Comparison of ENCODE assay signal across 26 cellular contexts in genomic region chr3:47340866-47341265, GRCh38.
"Had no signal": no experiment of that assay in that cellular context is flagged by ENCODE, and none has a peak within 500 bp of the region (broad histone marks: within the 10 kb centered on the region; RNA-seq: fewer than 3 reads in every experiment).

No MANE protein-coding gene starts in this region.

- H3K9me3 ChIP-seq: colonic mucosa, esophagus muscularis mucosa, esophagus squamous epithelium, gastrocnemius medialis, gastroesophageal sphincter, heart left ventricle, heart right ventricle had no signal

- H3K27me3 ChIP-seq: colonic mucosa, dorsolateral prefrontal cortex, esophagus muscularis mucosa, esophagus squamous epithelium, foreskin keratinocyte, gastrocnemius medialis, gastroesophageal sphincter, heart left ventricle, heart right ventricle, hepatocyte had no signal

- H3K27me3 Mint-ChIP-seq: dendritic cell treated with granulocyte-macrophage colony-stimulating factor and Interleukin-4, amounts not matched to agents 40 ng/mL and 50 ng/mL, for 4 days; effector memory CD8-positive, alpha-beta T cell had no signal

- H3K27ac ChIP-seq: colonic mucosa, coronary artery, dorsolateral prefrontal cortex, epithelial cell of prostate, esophagus muscularis mucosa, esophagus squamous epithelium, foreskin keratinocyte, gastrocnemius medialis, gastroesophageal sphincter, heart left ventricle, heart right ventricle, hepatocyte had no signal

- H3K4me1 Mint-ChIP-seq: endodermal cell had no signal

- H3K4me1 ChIP-seq: colonic mucosa, esophagus muscularis mucosa, esophagus squamous epithelium, foreskin keratinocyte, gastrocnemius medialis, gastroesophageal sphincter had no signal

- H3K4me3 ChIP-seq: colonic mucosa, coronary artery, dorsolateral prefrontal cortex, esophagus muscularis mucosa, esophagus squamous epithelium, gastrocnemius medialis, gastroesophageal sphincter, heart left ventricle, heart right ventricle, hepatocyte had no signal

- H3K27ac Mint-ChIP-seq: dendritic cell treated with granulocyte-macrophage colony-stimulating factor and Interleukin-4, amounts not matched to agents 40 ng/mL and 50 ng/mL, for 4 days had no signal

- H3K4me2 ChIP-seq: hepatocyte had no signal

- H2AFZ ChIP-seq: hepatocyte had no signal

- H3K36me3 ChIP-seq: colonic mucosa had no signal

- ATAC-seq: effector memory CD8-positive, alpha-beta T cell; esophagus mucosa; foreskin keratinocyte; gastrocnemius medialis; gastroesophageal sphincter; heart left ventricle; heart right ventricle had no signal

- DNase-seq: colonic mucosa; cortex of kidney; dermis blood vessel endothelial cell; dorsolateral prefrontal cortex; effector CD4-positive, alpha-beta T cell; effector CD8-positive, alpha-beta T cell; effector memory CD4-positive, alpha-beta T cell; effector memory CD8-positive, alpha-beta T cell; endodermal cell; erythroblast; esophagus squamous epithelium; foreskin fibroblast; foreskin keratinocyte; foreskin melanocyte; gastrocnemius medialis; glutamatergic neuron; head of caudate nucleus; heart left ventricle; heart right ventricle had no signal

- H3K4me3 Mint-ChIP-seq: dendritic cell treated with granulocyte-macrophage colony-stimulating factor and Interleukin-4, amounts not matched to agents 40 ng/mL and 50 ng/mL, for 4 days; effector memory CD8-positive, alpha-beta T cell; endodermal cell had no signal

- H3K9me3 Mint-ChIP-seq: dendritic cell treated with granulocyte-macrophage colony-stimulating factor and Interleukin-4, amounts not matched to agents 40 ng/mL and 50 ng/mL, for 4 days; effector memory CD8-positive, alpha-beta T cell; endodermal cell had no signal

- H3K79me2 ChIP-seq: hepatocyte had no signal
